In genomic region chr7:50210706-50211115, GRCh38 we compare ENCODE assay signal across 19 cellular contexts.
DNase-seq lines count a peak whose midpoint lies in the region; ATAC-seq and TF ChIP-seq lines count a peak whose summit lies in the region.
"Had no signal": no experiment of that assay in that cellular context is flagged by ENCODE, and none has a peak within 500 bp of the region (broad histone marks: within the 10 kb centered on the region; RNA-seq: fewer than 3 reads in every experiment).

No MANE protein-coding gene starts in this region.

- no peak overlapping the region for H2AK5ac ChIP-seq in trophoblast cell (ENCODE audit: low read length)

- H3K4me2 ChIP-seq in trophoblast cell (ENCODE audit: low read length) = no peak overlapping the region

- no peak overlapping the region for H2AFZ ChIP-seq in trophoblast cell (ENCODE audit: insufficient read depth, low read length, poor library complexity)

- no peak for DNase-seq in activated T-cell treated with anti-CD3 and anti-CD28 coated beads, Interleukin-2, amount 50 U/mL, for 24 hours
- no peak for DNase-seq in activated T-cell treated with anti-CD3 and anti-CD28 coated beads, Interleukin-2, amount 50 U/mL, for 1 hour
- no peak for DNase-seq in activated T-helper 2 cell treated with anti-CD3 and anti-CD28 coated beads, Interferon-gamma antibody, Interleukin-2, Interleukin-4, amounts not matched to agents 10 μg/mL and 5 μg/mL and 100 μg/mL, durations not matched to agents 14 hours and 24 hours and 36 hours (ENCODE audit: low spot score)
- DNase-seq in trophoblast cell (peak; percentile 90 to 96), dorsolateral prefrontal cortex (no peak), KG1 (lab: John Stamatoyannopoulos, UW) (no peak), NCI-H1930 (lab: John Stamatoyannopoulos, UW) (no peak)
- DNase-seq: ACHN; gastrocnemius medialis; left ventricle myocardium inferior; NCI-H1092; NCI-H2171 treated with DMSO at 0.1 percent for 48 hours; Right ventricle myocardium superior; stimulated activated naive CD4-positive, alpha-beta T cell treated with Interleukin-2 at 50 U/mL for 16 hours; T1000; uterus had no signal

- H2BK12ac ChIP-seq in trophoblast cell (ENCODE audit: low read length) = no peak overlapping the region

- WGBS in trophoblast cell (ENCODE audit: extremely low coverage, insufficient coverage, insufficient read length) = no CpG with 5 or more reads among the region's 6 CpGs

- H3K18ac ChIP-seq in trophoblast cell (ENCODE audit: low read length) = no peak overlapping the region

- H3K27me3 ChIP-seq in trophoblast cell (ENCODE audit: insufficient read depth, low read length) (no peaks in the 10 kb centered on the region), dorsolateral prefrontal cortex (peaks cover 0 to 7% (median 0%) of the 10 kb centered on the region in 45 donors)
- H3K27me3 ChIP-seq: gastrocnemius medialis, uterus had no signal

- H3K23ac ChIP-seq in trophoblast cell (ENCODE audit: low read length) = no peak overlapping the region

- H3K4ac ChIP-seq in trophoblast cell (ENCODE audit: low read depth, low read length) = no peak overlapping the region

- no peak overlapping the region for H4K8ac ChIP-seq in trophoblast cell (ENCODE audit: low read depth, low read length)

- H4K12ac ChIP-seq in trophoblast cell (ENCODE audit: low read depth, low read length) = no peak overlapping the region

- H4K91ac ChIP-seq in trophoblast cell (ENCODE audit: low read depth, low read length) = no peak overlapping the region

- H3K79me2 ChIP-seq in trophoblast cell (ENCODE audit: control insufficient read depth, insufficient read depth, low read length, poor library complexity) = no peaks in the 10 kb centered on the region

- intact Hi-C loops in activated T-helper 2 cell treated with anti-CD3 and anti-CD28 coated beads, Interferon-gamma antibody, Interleukin-2, Interleukin-4, amounts not matched to agents 10 μg/mL and 5 μg/mL and 100 μg/mL, durations not matched to agents 14 hours and 24 hours and 36 hours (cut with micrococcal nuclease) = loop anchor here (1.0 kb wide), 2 partner anchors 55 to 99 kb away; no protein-coding TSS in a partner anchor
- intact Hi-C loops in dorsolateral prefrontal cortex (cut with DNase I) = loop anchor here in 1 of 2 donors (10.0 kb wide), 1 partner anchor 1154 kb away; no protein-coding TSS in a partner anchor

- H2BK120ac ChIP-seq in trophoblast cell (ENCODE audit: insufficient read depth, low read length, poor library complexity) = no peak overlapping the region

- no peaks in the 10 kb centered on the region for H3K36me3 Mint-ChIP-seq in activated T-cell treated with anti-CD3 and anti-CD28 coated beads, Interleukin-2, amount 50 U/mL, for 24 hours (ENCODE audit: low read depth)
- peaks cover 8% of the 10 kb centered on the region for H3K36me3 Mint-ChIP-seq in activated T-helper 2 cell treated with anti-CD3 and anti-CD28 coated beads, Interferon-gamma antibody, Interleukin-2, Interleukin-4, amounts not matched to agents 10 μg/mL and 5 μg/mL and 100 μg/mL, durations not matched to agents 14 hours and 24 hours and 36 hours (ENCODE audit: low read depth)

- peak; percentile 36 for ATAC-seq in HG02852 (IDR thresholded peaks at IDR 0.05; ENCODE audit: unreplicated experiment)
- ATAC-seq: gastrocnemius medialis had no signal

- no peak overlapping the region for H3K14ac ChIP-seq in trophoblast cell (ENCODE audit: low read length)

- no peak for TF ChIP-seq CTCF in dorsolateral prefrontal cortex (IDR thresholded peaks at IDR 0.05 in 54 of 56, conservative IDR thresholded peaks at IDR 0.05 in 2 of 56; ENCODE audit: low read depth in 1 of 56, partially characterized antibody in 56 of 56)

- H2BK5ac ChIP-seq in trophoblast cell (ENCODE audit: low read depth, low read length, poor library complexity) = no peak overlapping the region

- H3K79me1 ChIP-seq in trophoblast cell (ENCODE audit: low read length) = no peaks in the 10 kb centered on the region

- peak overlapping the region; percentile 96 for H3K27ac Mint-ChIP-seq in activated T-cell treated with anti-CD3 and anti-CD28 coated beads, Interleukin-2, amount 50 U/mL, for 24 hours
- peak overlapping the region; percentile 92 for H3K27ac Mint-ChIP-seq in activated T-helper 2 cell treated with anti-CD3 and anti-CD28 coated beads, Interferon-gamma antibody, Interleukin-2, Interleukin-4, amounts not matched to agents 10 μg/mL and 5 μg/mL and 100 μg/mL, durations not matched to agents 14 hours and 24 hours and 36 hours

- H3K4me1 ChIP-seq in trophoblast cell (ENCODE audit: control insufficient read depth in 1 of 2, insufficient read depth in 2 of 2, low read length in 2 of 2) = peaks cover 0 to 2% of the 10 kb centered on the region in 2 experiments
- H3K4me1 ChIP-seq: gastrocnemius medialis, HAP-1, left ventricle myocardium inferior, uterus had no signal

- no peak overlapping the region for H3K4me3 Mint-ChIP-seq in activated T-cell treated with anti-CD3 and anti-CD28 coated beads, Interleukin-2, amount 50 U/mL, for 24 hours
- H3K4me3 Mint-ChIP-seq in activated T-helper 2 cell treated with anti-CD3 and anti-CD28 coated beads, Interferon-gamma antibody, Interleukin-2, Interleukin-4, amounts not matched to agents 10 μg/mL and 5 μg/mL and 100 μg/mL, durations not matched to agents 14 hours and 24 hours and 36 hours (ENCODE audit: low read depth) = peak overlapping the region; percentile 60

- H3K9ac ChIP-seq in trophoblast cell (ENCODE audit: low read length) = no peak overlapping the region

- no peak overlapping the region for H3K27ac ChIP-seq in trophoblast cell (ENCODE audit: low read depth, low read length)
- no peak overlapping the region for H3K27ac ChIP-seq in dorsolateral prefrontal cortex
- H3K27ac ChIP-seq: gastrocnemius medialis, left ventricle myocardium inferior, uterus had no signal

- H3K4me3 ChIP-seq in trophoblast cell (ENCODE audit: low read depth, low read length) (no peak overlapping the region), dorsolateral prefrontal cortex (no peak overlapping the region)
- H3K4me3 ChIP-seq: gastrocnemius medialis, HAP-1, left ventricle myocardium inferior, skin epidermis, uterus had no signal

- no peaks in the 10 kb centered on the region for H3K27me3 Mint-ChIP-seq in activated T-cell treated with anti-CD3 and anti-CD28 coated beads, Interleukin-2, amount 50 U/mL, for 24 hours
- H3K27me3 Mint-ChIP-seq in activated T-helper 2 cell treated with anti-CD3 and anti-CD28 coated beads, Interferon-gamma antibody, Interleukin-2, Interleukin-4, amounts not matched to agents 10 μg/mL and 5 μg/mL and 100 μg/mL, durations not matched to agents 14 hours and 24 hours and 36 hours (ENCODE audit: low read depth) = no peaks in the 10 kb centered on the region

- H3K9me3 Mint-ChIP-seq in activated T-cell treated with anti-CD3 and anti-CD28 coated beads, Interleukin-2, amount 50 U/mL, for 24 hours = no peaks in the 10 kb centered on the region
- no peaks in the 10 kb centered on the region for H3K9me3 Mint-ChIP-seq in activated T-helper 2 cell treated with anti-CD3 and anti-CD28 coated beads, Interferon-gamma antibody, Interleukin-2, Interleukin-4, amounts not matched to agents 10 μg/mL and 5 μg/mL and 100 μg/mL, durations not matched to agents 14 hours and 24 hours and 36 hours

- no peaks in the 10 kb centered on the region for H3K36me3 ChIP-seq in trophoblast cell (ENCODE audit: control insufficient read depth in 1 of 2, insufficient read depth in 2 of 2, low read length in 2 of 2)
- H3K36me3 ChIP-seq: gastrocnemius medialis, HAP-1, left ventricle myocardium inferior, uterus had no signal

- peaks cover 96% of the 10 kb centered on the region for H3K4me1 Mint-ChIP-seq in activated T-cell treated with anti-CD3 and anti-CD28 coated beads, Interleukin-2, amount 50 U/mL, for 24 hours (ENCODE audit: low read depth)
- H3K4me1 Mint-ChIP-seq in activated T-helper 2 cell treated with anti-CD3 and anti-CD28 coated beads, Interferon-gamma antibody, Interleukin-2, Interleukin-4, amounts not matched to agents 10 μg/mL and 5 μg/mL and 100 μg/mL, durations not matched to agents 14 hours and 24 hours and 36 hours (ENCODE audit: low read depth) = peaks cover 94% of the 10 kb centered on the region

- H3K9me3 ChIP-seq in trophoblast cell (ENCODE audit: insufficient read depth, low read depth, low read length) = peaks cover 5% of the 10 kb centered on the region
- H3K9me3 ChIP-seq: gastrocnemius medialis, HAP-1, left ventricle myocardium inferior, uterus had no signal

Comparison
In these comparisons a context has a peak if more than half of its experiments do, and no peak if none do; other contexts are left out.
1. DNase-seq: peak in trophoblast cell (2 of 2); none in activated T-cell treated with anti-CD3 and anti-CD28 coated beads, Interleukin-2, amount 50 U/mL, for 24 hours (single experiment), activated T-cell treated with anti-CD3 and anti-CD28 coated beads, Interleukin-2, amount 50 U/mL, for 1 hour (single experiment), activated T-helper 2 cell treated with anti-CD3 and anti-CD28 coated beads, Interferon-gamma antibody, Interleukin-2, Interleukin-4, amounts not matched to agents 10 μg/mL and 5 μg/mL and 100 μg/mL, durations not matched to agents 14 hours and 24 hours and 36 hours (single experiment), dorsolateral prefrontal cortex (0 of 10), KG1 (single experiment) and NCI-H1930 (0 of 2).